In the genomic region with DNA sequence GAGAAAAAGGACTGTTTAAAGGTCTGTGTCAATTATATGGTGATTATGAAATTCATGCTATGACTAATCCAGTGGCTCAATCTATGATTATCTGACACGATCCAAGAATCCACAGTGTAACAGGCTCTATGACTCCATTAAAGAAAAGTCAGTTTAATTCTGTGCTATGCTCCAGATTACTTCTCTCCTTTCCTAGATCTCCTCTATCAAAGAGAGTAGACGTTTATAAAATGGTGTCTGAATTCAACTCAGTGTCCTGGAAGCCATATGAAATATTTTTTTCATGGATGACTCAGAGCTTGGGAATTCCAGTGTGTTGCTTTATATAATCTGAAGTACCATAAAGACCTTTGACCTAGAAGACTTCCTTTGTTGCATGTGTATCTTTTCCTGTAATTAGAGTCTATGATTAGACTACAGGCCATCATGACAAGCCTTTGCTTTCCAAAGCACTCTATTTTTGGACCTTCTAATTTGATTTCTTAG, we compare ENCODE assay signal across 8 cellular contexts. TPM values are rescaled to one million over a fixed set of nuclear protein-coding genes. Genes with fewer than 3 reads are reported as not detected.
DNase-seq lines count a peak whose midpoint lies in the region; ATAC-seq and TF ChIP-seq lines count a peak whose summit lies in the region.

No MANE protein-coding gene starts in this region.

- intact Hi-C loops in Calu3 (cut with micrococcal nuclease; ENCODE audit: unreplicated experiment): no loop called here

- no peak for DNase-seq in Calu3
- DNase-seq in NCI-H226: peak; percentile 74
- no peak for DNase-seq in osteocyte (ENCODE audit: extremely low spot score, unreplicated experiment)
- no peak for DNase-seq in Kasumi-1 (lab: John Stamatoyannopoulos, UW)
- no peak for DNase-seq in effector CD4-positive, alpha-beta T cell
- no peak for DNase-seq in NCI-H1694 (lab: John Stamatoyannopoulos, UW)

- no TSS peak for BruUV-seq in Calu3 (replicated peaks; lab: Mats Ljungman, UMichigan)

- peak; percentile 77 for ATAC-seq in esophagus mucosa
- no peak for ATAC-seq in HG03045 (IDR thresholded peaks at IDR 0.05; ENCODE audit: unreplicated experiment)

- CTCF ChIA-PET in Calu3 (lab: Charles Lee): interaction anchor here (1.4 kb wide), 1 partner anchor 15 kb away, joined by 3 read pairs; no protein-coding TSS in a partner anchor

- H3K36me3 Mint-ChIP-seq in Calu3 (ENCODE audit: insufficient read depth, unreplicated experiment) (no peaks in the 10 kb centered on the region), osteocyte (ENCODE audit: unreplicated experiment) (peaks cover 2% of the 10 kb centered on the region)

- H3K9me3 Mint-ChIP-seq in Calu3 (ENCODE audit: low read depth, unreplicated experiment) (no peaks in the 10 kb centered on the region), osteocyte (ENCODE audit: unreplicated experiment) (no peaks in the 10 kb centered on the region)

- H3K4me3 Mint-ChIP-seq in Calu3 (ENCODE audit: low read depth, unreplicated experiment): no peak overlapping the region
- H3K4me3 Mint-ChIP-seq in osteocyte (ENCODE audit: unreplicated experiment): no peak overlapping the region

- H3K27ac Mint-ChIP-seq in Calu3 (ENCODE audit: unreplicated experiment) (peak overlapping the region; percentile 29), osteocyte (ENCODE audit: unreplicated experiment) (peak overlapping the region; percentile 68)

- H3K4me1 Mint-ChIP-seq in Calu3 (ENCODE audit: low read depth, unreplicated experiment) (peaks cover 18% of the 10 kb centered on the region), osteocyte (ENCODE audit: unreplicated experiment) (peaks cover 17% of the 10 kb centered on the region)

- H3K27me3 Mint-ChIP-seq in Calu3 (ENCODE audit: unreplicated experiment) (no peaks in the 10 kb centered on the region), osteocyte (ENCODE audit: unreplicated experiment) (peaks cover 3% of the 10 kb centered on the region)

- TF ChIP-seq CTCF in Calu3 (IDR thresholded peaks at IDR 0.05; ENCODE audit: unreplicated experiment) (no peak), osteocyte (IDR thresholded peaks at IDR 0.05) (no peak)

RNA-seq across cellular contexts. Expression of a gene that starts 27.0 kb away (rescaled TPM):
- total RNA-seq in Calu3 (2022) (61.5 and 64.7 TPM in 2 replicates), esophagus mucosa (21.6 TPM), osteocyte (66.7 and 70.4 TPM in 2 replicates)
